16 cellular contexts compared by ENCODE assay signal in genomic region chr14:102971836-102972606, GRCh38. TPM values are rescaled to one million over a fixed set of nuclear protein-coding genes. Genes with fewer than 3 reads are reported as not detected.
"Had no signal": no experiment of that assay in that cellular context is flagged by ENCODE, and none has a peak within 500 bp of the region (broad histone marks: within the 10 kb centered on the region; RNA-seq: fewer than 3 reads in every experiment).

No MANE protein-coding gene starts in this region.

- H3K4me3 ChIP-seq: heart left ventricle, stomach, thyroid gland had no signal

- ATAC-seq: effector memory CD8-positive, alpha-beta T cell; foreskin keratinocyte; heart left ventricle; naive thymus-derived CD4-positive, alpha-beta T cell; sciatic nerve had no signal

- H3K27me3 Mint-ChIP-seq: naive thymus-derived CD4-positive, alpha-beta T cell; stimulated activated naive B cell treated with anti-CD40 and anti-IgM and Interleukin-4, amounts not matched to agents 10 μg/mL and 1 μg/mL and 100 μg/mL, for 72 hours; type B pancreatic cell had no signal

- H3K27ac ChIP-seq: foreskin keratinocyte, heart left ventricle, stomach had no signal

- H3K27ac Mint-ChIP-seq: effector memory CD8-positive, alpha-beta T cell; stimulated activated naive B cell treated with anti-CD40 and anti-IgM and Interleukin-4, amounts not matched to agents 10 μg/mL and 1 μg/mL and 100 μg/mL, for 72 hours; type B pancreatic cell had no signal

- H3K27me3 ChIP-seq: foreskin keratinocyte, heart left ventricle, stomach, thyroid gland had no signal

- H3K4me1 Mint-ChIP-seq: naive thymus-derived CD4-positive, alpha-beta T cell; stimulated activated naive B cell treated with anti-CD40 and anti-IgM and Interleukin-4, amounts not matched to agents 10 μg/mL and 1 μg/mL and 100 μg/mL, for 72 hours had no signal

- H3K9me3 Mint-ChIP-seq: effector memory CD8-positive, alpha-beta T cell; naive thymus-derived CD4-positive, alpha-beta T cell; nephron progenitor cell; stimulated activated naive B cell treated with anti-CD40 and anti-IgM and Interleukin-4, amounts not matched to agents 10 μg/mL and 1 μg/mL and 100 μg/mL, for 72 hours; type B pancreatic cell had no signal

- DNase-seq: effector memory CD8-positive, alpha-beta T cell; foreskin keratinocyte; heart left ventricle; hippocampal formation; kidney glomerular epithelial cell; mammary epithelial cell; naive thymus-derived CD4-positive, alpha-beta T cell; nephron progenitor cell; stimulated activated CD4-positive, alpha-beta T cell treated with anti-CD3 and anti-CD28 coated beads, Interleukin-2, amount 100 ng/mL, for 24 hours; stimulated activated CD4-positive, alpha-beta T cell treated with anti-CD3 and anti-CD28 coated beads, Interleukin-4, amount 100 ng/mL, for 4 hours; stimulated activated naive B cell treated with anti-CD40 and anti-IgM and Interleukin-4, amounts not matched to agents 10 μg/mL and 1 μg/mL and 100 μg/mL, for 72 hours; stomach had no signal

- H3K4me1 ChIP-seq: foreskin keratinocyte, heart left ventricle, stomach had no signal

- H3K9me3 ChIP-seq: heart left ventricle, stomach, thyroid gland had no signal

- H3K4me3 Mint-ChIP-seq: effector memory CD8-positive, alpha-beta T cell; naive thymus-derived CD4-positive, alpha-beta T cell; nephron progenitor cell; stimulated activated naive B cell treated with anti-CD40 and anti-IgM and Interleukin-4, amounts not matched to agents 10 μg/mL and 1 μg/mL and 100 μg/mL, for 72 hours; type B pancreatic cell had no signal

RNA-seq across cellular contexts. Expression of gene AMN, which starts 49.6 kb away (rescaled TPM):
- total RNA-seq: endothelial cell of umbilical vein had no signal
- polyA plus RNA-seq: mammary epithelial cell had no signal
